In the genomic region with DNA sequence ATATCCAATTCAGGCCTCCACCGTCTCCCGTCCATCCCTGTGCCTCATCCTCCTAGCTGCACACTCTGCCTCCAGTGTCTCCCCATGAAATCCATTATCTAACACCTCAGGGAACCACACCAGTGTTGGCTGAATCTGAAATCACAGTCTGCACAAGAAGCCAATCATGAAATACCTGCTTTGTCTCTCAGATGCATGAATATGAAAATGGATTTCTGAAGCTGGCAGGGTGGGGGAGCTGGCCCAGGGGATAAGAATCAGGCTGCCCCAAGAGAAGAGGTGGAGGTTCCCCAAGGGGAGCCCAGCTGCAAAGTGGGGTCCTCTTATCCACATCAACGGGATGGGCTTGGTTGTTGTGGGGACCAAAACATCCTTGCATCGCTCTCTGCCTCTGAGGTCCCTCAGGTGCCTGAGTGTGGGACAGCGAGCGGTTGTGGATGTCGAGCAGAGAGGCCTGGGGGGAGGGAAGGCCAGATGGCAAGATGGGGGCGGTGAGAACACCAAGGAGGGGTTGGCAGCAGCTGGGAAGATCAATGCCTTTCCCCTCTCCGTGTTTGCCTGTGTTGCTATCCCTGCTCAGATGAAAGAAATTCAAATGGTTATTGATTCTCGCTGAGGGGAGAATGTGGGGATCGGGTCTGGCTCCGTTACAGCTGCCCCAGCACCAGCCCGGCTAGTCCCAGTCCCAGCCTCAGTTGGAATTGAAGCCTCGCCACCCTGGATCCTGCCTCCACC, we compare ENCODE assay signal across 21 cellular contexts.
DNase-seq lines count a peak whose midpoint lies in the region; ATAC-seq and TF ChIP-seq lines count a peak whose summit lies in the region.
"Had no signal": no experiment of that assay in that cellular context is flagged by ENCODE, and none has a peak within 500 bp of the region (broad histone marks: within the 10 kb centered on the region; RNA-seq: fewer than 3 reads in every experiment).

No MANE protein-coding gene starts in this region.

- no peak overlapping the region for H3K4me3 ChIP-seq in esophagus muscularis mucosa
- H3K4me3 ChIP-seq: A549, BLaER1, SK-N-MC had no signal

- WGBS in esophagus muscularis mucosa: 61% methylated on average over 9 of the region's 14 CpGs

- H3K36me3 ChIP-seq in esophagus muscularis mucosa: no peaks in the 10 kb centered on the region
- H3K36me3 ChIP-seq: BLaER1 had no signal

- TF ChIP-seq EP300 in esophagus muscularis mucosa (IDR thresholded peaks at IDR 0.05): no peak

- intact Hi-C loops in esophagus muscularis mucosa (cut with DNase I): no loop called here

- peaks cover 0 to 41% (median 0%) of the 10 kb centered on the region in 4 donors for H3K27me3 ChIP-seq in esophagus muscularis mucosa
- H3K27me3 ChIP-seq: BLaER1 had no signal

- H3K27ac Mint-ChIP-seq in osteocyte (ENCODE audit: unreplicated experiment): no peak overlapping the region
- H3K27ac Mint-ChIP-seq: CD4-positive, alpha-beta memory T cell; HFFc6 had no signal

- TF ChIP-seq POLR2A in esophagus muscularis mucosa (IDR thresholded peaks at IDR 0.05; ENCODE audit: low read depth): no peak

- no peaks in the 10 kb centered on the region for H3K36me3 Mint-ChIP-seq in osteocyte (ENCODE audit: unreplicated experiment)

- TF ChIP-seq CTCF in esophagus muscularis mucosa (IDR thresholded peaks at IDR 0.05) (no peak), osteocyte (IDR thresholded peaks at IDR 0.05) (no peak)

- ATAC-seq in HG02798 (IDR thresholded peaks at IDR 0.05; ENCODE audit: poor library complexity, unreplicated experiment): no peak
- ATAC-seq: A549 had no signal

- peaks cover 16% of the 10 kb centered on the region for H3K9me3 Mint-ChIP-seq in osteocyte (ENCODE audit: unreplicated experiment)

- DNase-seq in DMS 273 (lab: John Stamatoyannopoulos, UW; ENCODE audit: unreplicated experiment): peak; percentile 99
- DNase-seq in NCI-H2171 treated with DMSO at 0.1 percent for 48 hours (lab: John Stamatoyannopoulos, UW): peak; percentile 69
- DNase-seq in esophagus muscularis mucosa (ENCODE audit: extremely low spot score): peak; percentile 81
- DNase-seq in osteocyte (ENCODE audit: extremely low spot score, unreplicated experiment): peak; percentile 63
- no peak for DNase-seq in SW480 (ENCODE audit: low spot score)
- DNase-seq in NCI-H510A (lab: John Stamatoyannopoulos, UW): no peak
- DNase-seq in OCI-M2 (lab: John Stamatoyannopoulos, UW; ENCODE audit: unreplicated experiment): no peak
- DNase-seq: CD4-positive, alpha-beta memory T cell; HFFc6; KG1; NCI-H1105 treated with DMSO at 0.1 percent for 48 hours; NCI-H187; NCI-H2107; NCI-H345; NCI-H748 treated with DMSO at 0.1 percent for 48 hours; OCI-M1; SHP77 had no signal

- no peaks in the 10 kb centered on the region for H3K4me1 Mint-ChIP-seq in osteocyte (ENCODE audit: unreplicated experiment)
- H3K4me1 Mint-ChIP-seq: CD4-positive, alpha-beta memory T cell had no signal

- no peaks in the 10 kb centered on the region for H3K4me1 ChIP-seq in esophagus muscularis mucosa
- H3K4me1 ChIP-seq: A549, BLaER1 had no signal

- H3K9me3 ChIP-seq in esophagus muscularis mucosa: peaks cover 0 to 14% (median 11%) of the 10 kb centered on the region in 4 donors
- H3K9me3 ChIP-seq: A549 had no signal

- H3K4me3 Mint-ChIP-seq in osteocyte (ENCODE audit: unreplicated experiment): no peak overlapping the region
- H3K4me3 Mint-ChIP-seq: CD4-positive, alpha-beta memory T cell; HFFc6 had no signal

- peaks cover 10% of the 10 kb centered on the region for H3K27me3 Mint-ChIP-seq in osteocyte (ENCODE audit: unreplicated experiment)

- no peak overlapping the region for H3K27ac ChIP-seq in esophagus muscularis mucosa (replicated peaks in 1 of 4)
- H3K27ac ChIP-seq: A549, BLaER1, SK-N-MC had no signal

Comparison
In these comparisons a context has a peak if more than half of its experiments do, and no peak if none do; other contexts are left out.
1. DNase-seq: peak in DMS 273 (single experiment), NCI-H2171 treated with DMSO at 0.1 percent for 48 hours (single experiment), esophagus muscularis mucosa (single experiment) and osteocyte (single experiment); none in SW480 (single experiment), NCI-H510A (single experiment) and OCI-M2 (single experiment).